ENCODE assay signal across 8 cellular contexts in genomic region chr16:19718624-19718965, GRCh38. TPM values are rescaled to one million over a fixed set of nuclear protein-coding genes. Genes with fewer than 3 reads are reported as not detected.
DNase-seq lines count a peak whose midpoint lies in the region; ATAC-seq and TF ChIP-seq lines count a peak whose summit lies in the region.

No MANE protein-coding gene starts in this region.

- peak overlapping the region; percentile 93 for H3K9ac ChIP-seq in skeletal muscle satellite cell (ENCODE audit: low read depth, low read length)

- peak overlapping the region; percentile 92 for H3K4me3 Mint-ChIP-seq in glutamatergic neuron (ENCODE audit: unreplicated experiment)

- H3K27me3 Mint-ChIP-seq in glutamatergic neuron (ENCODE audit: unreplicated experiment) = peaks cover 3% of the 10 kb centered on the region

- no peak for DNase-seq in heart right ventricle
- no peak for DNase-seq in Right ventricle myocardium inferior (ENCODE audit: missing footprints)
- DNase-seq in glutamatergic neuron = no peak
- no peak for DNase-seq in NCI-H1694 treated with DMSO at 0.1 percent for 48 hours (lab: John Stamatoyannopoulos, UW)
- DNase-seq in GF-D8 (lab: John Stamatoyannopoulos, UW) = no peak
- no peak for DNase-seq in KG1 (lab: John Stamatoyannopoulos, UW)

- peak overlapping the region; percentile 75 to 99 (median 95) for H3K4me3 ChIP-seq in heart right ventricle
- peak overlapping the region; percentile 98 for H3K4me3 ChIP-seq in skeletal muscle satellite cell (ENCODE audit: low read length)

- H3K27ac ChIP-seq in heart right ventricle = peak overlapping the region in 9 of 10 donors; percentile 51 to 94 (median 85)

- TF ChIP-seq CTCF in heart right ventricle (IDR thresholded peaks at IDR 0.05) (no peak), glutamatergic neuron (IDR thresholded peaks at IDR 0.05; ENCODE audit: partially characterized antibody, unreplicated experiment) (no peak)

- no peaks in the 10 kb centered on the region for H3K9me3 ChIP-seq in heart right ventricle
- H3K9me3 ChIP-seq in skeletal muscle satellite cell (replicated peaks; ENCODE audit: low read length) = no peaks in the 10 kb centered on the region

- H3K4me2 ChIP-seq in skeletal muscle satellite cell (ENCODE audit: low read length) = peak overlapping the region; percentile 94

- peaks cover 8% of the 10 kb centered on the region for H3K4me1 Mint-ChIP-seq in glutamatergic neuron (ENCODE audit: low read depth, unreplicated experiment)

- WGBS in heart right ventricle, 2 donors = 1% methylated on average over 21 of the region's 21 CpGs

- no peaks in the 10 kb centered on the region for H3K36me3 Mint-ChIP-seq in glutamatergic neuron (ENCODE audit: unreplicated experiment)

- H3K4me1 ChIP-seq in heart right ventricle (peaks cover 0 to 53% (median 41%) of the 10 kb centered on the region in 9 donors), skeletal muscle satellite cell (ENCODE audit: control insufficient read depth, insufficient read depth, low read length) (peaks cover 11% of the 10 kb centered on the region)

- no peak overlapping the region for H3K27ac Mint-ChIP-seq in glutamatergic neuron (ENCODE audit: unreplicated experiment)

- intact Hi-C loops in heart right ventricle (cut with DNase I) = loop anchor here in 7 of 10 donors (5.0 to 10.0 kb wide), 5 partner anchors 71 to 166 kb away; partner anchors contain the start of gene GPRC5B (in 7 of the 7)
- intact Hi-C loops in Right ventricle myocardium inferior (cut with DNase I) = loop anchor here (2.0 to 10.0 kb wide), 3 partner anchors 86 to 164 kb away; no protein-coding TSS in a partner anchor

- H3K27me3 ChIP-seq in heart right ventricle (no peaks in the 10 kb centered on the region), skeletal muscle satellite cell (ENCODE audit: control insufficient read depth, insufficient read depth, low read length) (no peaks in the 10 kb centered on the region)

- peak in 1 of 8 donors; percentile 4 for ATAC-seq in heart right ventricle
- no peak for ATAC-seq in Right ventricle myocardium inferior
- peak; percentile 8; the same call in 2 of the 3 replicates for ATAC-seq in SK-N-SH treated with all-trans-retinoic acid at 6 μM for 48 hours

- H3K9me3 Mint-ChIP-seq in glutamatergic neuron (ENCODE audit: unreplicated experiment) = no peaks in the 10 kb centered on the region

- H3K36me3 ChIP-seq in heart right ventricle = peaks cover 0 to 20% (median 7%) of the 10 kb centered on the region in 9 donors
- H3K36me3 ChIP-seq in skeletal muscle satellite cell (ENCODE audit: insufficient read depth, low read length) = peaks cover 9% of the 10 kb centered on the region

TF ChIP-seq in SK-N-SH treated with all-trans-retinoic acid at 6 μM for 48 hours, 23 proteins besides CTCF, POLR2A, EP300 and RAD21:
- no peak for TF ChIP-seq TSHZ2 (CRISPR knock-in tag; IDR thresholded peaks at IDR 0.05)

RNA-seq across cellular contexts. Expression of gene IQCK, which starts 0.5 kb away (rescaled TPM):
- total RNA-seq in heart right ventricle (10 to 100 TPM in 2 of 10 donors, 1 to 10 TPM in 8; 5.5 to 11.7 (median 7.4) TPM), Right ventricle myocardium inferior (5.2 TPM), glutamatergic neuron (ENCODE audit: unreplicated experiment) (5.1 TPM)
- 1 to 10 TPM; 7.3 to 9.8 TPM for polyA plus RNA-seq in heart right ventricle
- total RNA-seq in skeletal muscle satellite cell (2012; rRNA removed) = 8.5 and 9.4 TPM in 2 replicates

RNA-seq across cellular contexts. Expression of gene KNOP1, which starts 0.6 kb away (rescaled TPM):
- 10 to 100 TPM in 1 of 10 donors, 1 to 10 TPM in 9; 4.5 to 10.2 (median 6.5) TPM for total RNA-seq in heart right ventricle
- polyA plus RNA-seq in heart right ventricle = 10 to 100 TPM in 1 of 2 donors, 1 to 10 TPM in 1; 6.5 to 25.7 TPM
- total RNA-seq in Right ventricle myocardium inferior = 8.4 TPM
- total RNA-seq in glutamatergic neuron (ENCODE audit: unreplicated experiment) = 25.6 TPM
- total RNA-seq in skeletal muscle satellite cell (2012; rRNA removed) = 10.3 and 14.2 TPM in 2 replicates
